14 cellular contexts compared by ENCODE assay signal in the genomic region with DNA sequence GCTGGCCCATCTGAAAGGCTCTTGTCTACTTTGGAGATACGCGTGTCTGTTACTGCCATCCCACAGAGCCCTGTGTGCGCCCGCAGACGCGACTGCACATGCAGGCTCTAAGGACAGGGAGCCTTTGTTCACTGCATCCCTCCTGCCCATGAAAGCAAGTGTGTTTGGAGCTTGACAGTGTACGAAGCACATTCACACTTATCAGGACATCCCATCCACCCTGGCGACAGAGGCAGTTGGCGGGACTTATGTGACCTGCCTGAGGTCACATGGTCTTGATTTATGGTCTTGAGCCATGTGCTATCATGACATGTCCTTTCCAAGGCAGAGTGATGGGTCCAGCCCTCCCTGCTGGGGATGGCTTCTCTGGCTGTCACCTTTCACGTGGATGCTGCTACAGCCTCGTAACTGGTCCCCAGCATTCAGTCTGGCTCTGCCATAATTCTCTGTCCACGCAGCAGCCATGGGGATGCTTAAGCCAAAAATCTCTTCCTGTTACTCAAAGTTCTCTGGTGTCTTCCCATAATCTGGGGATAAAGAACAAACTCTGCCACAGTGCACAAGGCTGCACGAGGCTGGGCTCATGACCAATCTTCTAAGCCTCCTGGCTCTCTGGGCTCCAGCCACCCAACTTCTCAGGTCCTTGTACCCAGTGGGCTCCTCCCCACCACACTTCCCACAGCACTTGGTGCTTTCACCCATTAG. TPM values are rescaled to one million over a fixed set of nuclear protein-coding genes. Genes with fewer than 3 reads are reported as not detected.
A peak's percentile ranks its signal among the peaks of the same experiment; 100 is the strongest.
DNase-seq lines count a peak whose midpoint lies in the region; ATAC-seq lines count a peak whose summit lies in the region.
"Had no signal": no experiment of that assay in that cellular context is flagged by ENCODE, and none has a peak within 500 bp of the region (broad histone marks: within the 10 kb centered on the region; RNA-seq: fewer than 3 reads in every experiment).

No MANE protein-coding gene starts in this region.

- DNase-seq in activated CD8-positive, alpha-beta memory T cell treated with anti-CD3 and anti-CD28 coated beads, Interleukin-2, amount 50 U/mL, for 48 hours: peak; percentile 60
- no peak for DNase-seq in activated CD8-positive, alpha-beta memory T cell treated with anti-CD3 and anti-CD28 coated beads, Interleukin-2, amount 50 U/mL, for 4 hours
- DNase-seq in T-helper 17 cell (no peak), head of caudate nucleus (peak; percentile 71 to 96 (median 89)), SIG-M5 (lab: John Stamatoyannopoulos, UW) (no peak), NCI-H1048 (lab: John Stamatoyannopoulos, UW) (no peak)
- no peak for DNase-seq in stimulated activated naive B cell treated with anti-CD40 and anti-IgM and Interleukin-4, amounts not matched to agents 10 μg/mL and 1 μg/mL and 100 μg/mL, for 72 hours
- DNase-seq: activated CD4-positive, alpha-beta T cell treated with anti-CD3 and anti-CD28 coated beads for 48 hours; DMS79 treated with DMSO at 0.1 percent for 48 hours; H7; NCI-H1092; NCI-H774 had no signal

- H3K27ac Mint-ChIP-seq in T-helper 17 cell: peak overlapping the region; percentile 88
- H3K27ac Mint-ChIP-seq in stimulated activated naive B cell treated with anti-CD40 and anti-IgM and Interleukin-4, amounts not matched to agents 10 μg/mL and 1 μg/mL and 100 μg/mL, for 72 hours: peak overlapping the region; percentile 95

- no peaks in the 10 kb centered on the region for H3K9me3 ChIP-seq in T-helper 17 cell (ENCODE audit: control insufficient read depth, low read length, poor library complexity, severe bottlenecking)

- intact Hi-C loops in head of caudate nucleus (cut with DNase I): loop anchor here (5.0 kb wide), 2 partner anchors 83 to 243 kb away; a partner anchor contains a TSS

- no peaks in the 10 kb centered on the region for H3K27me3 Mint-ChIP-seq in T-helper 17 cell
- H3K27me3 Mint-ChIP-seq in stimulated activated naive B cell treated with anti-CD40 and anti-IgM and Interleukin-4, amounts not matched to agents 10 μg/mL and 1 μg/mL and 100 μg/mL, for 72 hours: no peaks in the 10 kb centered on the region

- H3K4me3 Mint-ChIP-seq in T-helper 17 cell: no peak overlapping the region
- H3K4me3 Mint-ChIP-seq in stimulated activated naive B cell treated with anti-CD40 and anti-IgM and Interleukin-4, amounts not matched to agents 10 μg/mL and 1 μg/mL and 100 μg/mL, for 72 hours: no peak overlapping the region
- H3K4me3 Mint-ChIP-seq: neural crest cell had no signal

- peaks cover 4 to 5% of the 10 kb centered on the region in 2 donors for H3K9me3 Mint-ChIP-seq in stimulated activated naive B cell treated with anti-CD40 and anti-IgM and Interleukin-4, amounts not matched to agents 10 μg/mL and 1 μg/mL and 100 μg/mL, for 72 hours
- H3K9me3 Mint-ChIP-seq: neural crest cell had no signal

- ATAC-seq in T-helper 17 cell: no peak
- ATAC-seq in stimulated activated naive B cell treated with anti-CD40 and anti-IgM and Interleukin-4, amounts not matched to agents 10 μg/mL and 1 μg/mL and 100 μg/mL, for 72 hours (replicated peaks): no peak
- no peak for ATAC-seq in HG02642 (IDR thresholded peaks at IDR 0.05; ENCODE audit: poor library complexity, unreplicated experiment)

- peaks cover 30% of the 10 kb centered on the region for H3K4me1 Mint-ChIP-seq in T-helper 17 cell
- H3K4me1 Mint-ChIP-seq in stimulated activated naive B cell treated with anti-CD40 and anti-IgM and Interleukin-4, amounts not matched to agents 10 μg/mL and 1 μg/mL and 100 μg/mL, for 72 hours: peaks cover 59 to 85% of the 10 kb centered on the region in 2 donors

- peaks cover 4% of the 10 kb centered on the region for H3K36me3 Mint-ChIP-seq in T-helper 17 cell (ENCODE audit: low read depth)
- H3K36me3 Mint-ChIP-seq in stimulated activated naive B cell treated with anti-CD40 and anti-IgM and Interleukin-4, amounts not matched to agents 10 μg/mL and 1 μg/mL and 100 μg/mL, for 72 hours: peaks cover 39 to 57% of the 10 kb centered on the region in 2 donors

RNA-seq across cellular contexts. Expression of a gene that starts 36.3 kb away (rescaled TPM):
- total RNA-seq in T-helper 17 cell: 1 to 10 TPM; 2.1 to 3.3 TPM

Comparison
In these comparisons a context has a peak if more than half of its experiments do, and no peak if none do; other contexts are left out.
1. DNase-seq: peak in activated CD8-positive, alpha-beta memory T cell treated with anti-CD3 and anti-CD28 coated beads, Interleukin-2, amount 50 U/mL, for 48 hours (single experiment) and head of caudate nucleus (42 of 42); none in activated CD8-positive, alpha-beta memory T cell treated with anti-CD3 and anti-CD28 coated beads, Interleukin-2, amount 50 U/mL, for 4 hours (single experiment), T-helper 17 cell (0 of 3), stimulated activated naive B cell treated with anti-CD40 and anti-IgM and Interleukin-4, amounts not matched to agents 10 μg/mL and 1 μg/mL and 100 μg/mL, for 72 hours (single experiment), SIG-M5 (single experiment) and NCI-H1048 (single experiment).